Comparison of ENCODE assay signal across 8 cellular contexts in the genomic region with DNA sequence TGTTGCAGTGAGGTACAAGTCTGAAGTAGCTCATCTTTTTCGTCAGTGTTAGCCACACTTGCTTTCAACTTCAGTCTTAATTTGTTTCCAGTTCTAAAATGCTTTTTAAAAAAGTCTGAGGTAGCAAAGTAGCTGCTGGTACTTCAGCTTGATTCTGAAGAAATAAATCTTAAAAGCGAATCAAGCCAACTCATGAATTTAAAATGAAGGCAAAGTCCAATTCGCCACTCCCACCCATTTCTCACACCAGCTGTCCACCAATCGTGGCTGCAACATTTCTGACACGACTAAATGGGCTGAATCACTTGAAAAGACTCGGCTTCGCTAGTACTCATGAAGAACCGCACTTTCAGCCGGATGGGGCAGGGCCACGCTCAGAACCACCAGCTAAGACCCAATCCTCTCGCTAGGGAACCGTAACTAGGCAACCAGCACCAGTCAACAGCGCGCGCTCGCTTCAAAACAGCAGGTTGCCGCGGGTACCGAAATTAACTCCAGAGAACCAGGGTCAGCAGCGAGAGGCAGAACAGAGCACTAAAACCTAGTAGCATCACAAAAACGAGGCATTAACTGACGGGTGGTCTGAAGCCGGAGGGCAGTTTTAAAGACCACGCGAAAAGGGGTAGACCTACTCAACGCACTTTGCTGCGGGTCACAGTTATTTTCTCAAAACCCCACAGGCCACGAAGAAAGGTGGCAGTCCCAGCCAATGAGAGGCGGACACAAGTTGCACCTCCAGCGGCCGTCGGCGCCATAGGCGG. TPM values are rescaled to one million over a fixed set of nuclear protein-coding genes. Genes with fewer than 3 reads are reported as not detected.
DNase-seq lines count a peak whose midpoint lies in the region; ATAC-seq and TF ChIP-seq lines count a peak whose summit lies in the region.

No MANE protein-coding gene starts in this region.

- peak; percentile 81 for DNase-seq in A673 (ENCODE audit: low spot score)
- DNase-seq in NCI-H69 (lab: John Stamatoyannopoulos, UW), result peak; percentile 88
- DNase-seq in activated CD8-positive, alpha-beta memory T cell treated with anti-CD3 and anti-CD28 coated beads for 4 hours (ENCODE audit: low read depth in 2 of 2), result peak; percentile 68 to 80
- peak; percentile 89 for DNase-seq in effector CD8-positive, alpha-beta T cell (lab: John Stamatoyannopoulos, UW)
- peak; percentile 87 for DNase-seq in lung (ENCODE audit: low spot score)
- DNase-seq in stimulated activated CD4-positive, alpha-beta T cell treated with anti-CD3 and anti-CD28 coated beads, TNF-alpha, amount 100 ng/mL, for 4 hours (ENCODE audit: low read depth in 3 of 3), result peak; percentile 40 to 72 (median 58)

- H3K27me3 ChIP-seq in A673 (replicated peaks; ENCODE audit: insufficient read depth, low read depth, low read length, poor library complexity) (no peaks in the 10 kb centered on the region), lung (ENCODE audit: control insufficient read depth, insufficient read depth) (no peaks in the 10 kb centered on the region)

- POLR2A ChIA-PET in A673 (lab: Charles Lee; ENCODE audit: low non-redundant PET), result interaction anchor here (0.9 kb wide), 1 partner anchor 20 kb away, joined by 3 read pairs; no protein-coding TSS in a partner anchor

- H3K4me3 ChIP-seq in A673 (ENCODE audit: low read depth, low read length, poor library complexity, severe bottlenecking) (peak overlapping the region; percentile 85), lung (peak overlapping the region; percentile 88)

- CTCF ChIA-PET in A673 (lab: Charles Lee), result no interaction called here

- ATAC-seq in GM18868 (IDR thresholded peaks at IDR 0.05; ENCODE audit: unreplicated experiment) (peak; percentile 24), HG03196 (IDR thresholded peaks at IDR 0.05; ENCODE audit: unreplicated experiment) (peak; percentile 32), lung (ENCODE audit: insufficient read depth, low FRiP score) (peak; percentile 59)

- 0 out of 2 replicates have a peak, but pooled peaks have one; percentile 25 for TF ChIP-seq CTCF in A673 (conservative IDR thresholded peaks at IDR 0.05; ENCODE audit: low read depth, low read length)
- TF ChIP-seq CTCF in lung (IDR thresholded peaks at IDR 0.05; ENCODE audit: control extremely low read depth, extremely low read depth), result no peak

- peaks cover 23% of the 10 kb centered on the region for H3K4me1 ChIP-seq in A673 (ENCODE audit: insufficient read depth, low read length, poor library complexity, severe bottlenecking)
- peaks cover 13 to 19% of the 10 kb centered on the region in 2 donors for H3K4me1 ChIP-seq in lung (ENCODE audit: control insufficient read depth in 2 of 2, insufficient read depth in 2 of 2, low read length in 2 of 2)

- WGBS in lung, 2 donors, result 0 to 1% methylated on average over 34 of the region's 34 CpGs

- H3K9me3 ChIP-seq in A673 (ENCODE audit: low read depth, low read length, poor library complexity, severe bottlenecking) (no peaks in the 10 kb centered on the region), lung (ENCODE audit: control insufficient read depth in 2 of 2, insufficient read depth in 1 of 2, low read length in 1 of 2) (no peaks in the 10 kb centered on the region)

- H3K36me3 ChIP-seq in A673 (ENCODE audit: insufficient read depth, low read length, poor library complexity, severe bottlenecking), result no peaks in the 10 kb centered on the region
- H3K36me3 ChIP-seq in lung (ENCODE audit: control insufficient read depth in 2 of 2, insufficient read depth in 2 of 2, low read length in 2 of 2), result no peaks in the 10 kb centered on the region

- intact Hi-C loops in A673 (cut with micrococcal nuclease; ENCODE audit: unreplicated experiment), result loop anchor here (2.0 to 10.0 kb wide), 3 partner anchors 38 to 636 kb away; a partner anchor contains a TSS

- BruUV-seq in A673 (replicated peaks; lab: Mats Ljungman, UMichigan), result no TSS peak

- H3K27ac ChIP-seq in A673 (ENCODE audit: low read depth, low read length, poor library complexity, severe bottlenecking), result peak overlapping the region; percentile 100
- H3K27ac ChIP-seq in lung (ENCODE audit: low read depth in 1 of 2, low read length in 1 of 2), result peak overlapping the region; percentile 100

RNA-seq across cellular contexts. Expression of a gene that starts 0.9 kb away (rescaled TPM):
- total RNA-seq in A673 (2021) (272 and 284 TPM in 2 replicates), lung (100 to 1,000 TPM; 107 to 326 TPM)
- 10 to 100 TPM; 23.2 to 29.9 TPM for polyA plus RNA-seq in lung

RNA-seq across cellular contexts. Expression of a gene that starts 38.6 kb away (rescaled TPM):
- total RNA-seq in A673 (2021), result 10.1 and 12.6 TPM in 2 replicates
- 1 to 10 TPM in 1 of 2 donors, under 1 TPM in 1; 0.65 to 2.3 TPM for total RNA-seq in lung
- polyA plus RNA-seq in lung, result 1 to 10 TPM in 1 of 2 donors, under 1 TPM in 1; 0.94 to 1.8 TPM

Comparison
In these comparisons a context has a peak if more than half of its experiments do, and no peak if none do; other contexts are left out.
1. Peak in every context shown above with its lines: DNase-seq, ATAC-seq, H3K4me3 ChIP-seq and H3K27ac ChIP-seq.